In the genomic region with DNA sequence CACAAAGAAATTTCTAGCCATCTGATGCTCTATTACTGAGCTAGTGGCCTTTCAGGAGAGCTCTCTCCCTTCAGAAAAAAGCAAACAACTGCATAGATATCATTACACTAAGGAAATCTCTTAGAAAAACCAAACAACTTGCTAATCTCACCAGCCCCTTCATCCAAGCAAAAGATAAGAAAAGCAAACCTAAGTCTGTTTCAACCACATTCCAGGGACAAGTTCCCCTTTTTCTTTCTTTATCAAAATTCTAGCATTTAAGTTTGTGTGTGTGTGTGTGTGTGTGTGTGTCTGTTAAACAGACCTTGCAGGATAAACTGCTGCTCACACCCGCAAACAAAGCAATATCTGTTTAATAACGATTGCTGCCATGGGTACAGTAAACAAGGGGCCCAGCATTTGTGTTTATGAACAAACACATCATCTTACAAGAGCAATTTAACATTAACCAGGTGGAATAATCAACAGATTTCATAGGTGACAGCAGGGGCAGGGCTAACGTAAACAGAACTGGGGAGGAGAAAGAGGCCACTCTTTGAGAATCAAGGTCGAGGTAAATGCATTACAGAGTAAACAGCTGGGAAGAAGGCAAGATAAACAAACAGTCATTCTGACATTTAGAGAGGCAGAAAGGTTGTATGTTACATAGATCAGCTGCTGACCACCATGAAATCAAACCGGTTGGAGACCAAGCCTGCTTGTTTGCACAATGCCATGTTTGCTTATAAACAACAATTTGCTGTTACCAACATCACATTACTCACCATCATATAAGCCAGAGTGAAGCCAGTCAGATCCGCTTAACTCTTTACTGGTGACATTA, we compare ENCODE assay signal across 1 cellular context.
TF ChIP-seq lines count a peak whose summit lies in the region.

No MANE protein-coding gene starts in this region.

TF ChIP-seq in K562, 482 proteins besides CTCF, POLR2A, EP300 and RAD21 (continued from another document and continues in another):
- TF ChIP-seq ZNF274 (IDR thresholded peaks at IDR 0.05; ENCODE audit: borderline replicate concordance, low read depth, low read length): no peak; the same call in 1 of the 2 replicates
- no peak for TF ChIP-seq ETV1 (tag; conservative IDR thresholded peaks at IDR 0.05; ENCODE audit: low read depth)
- TF ChIP-seq, protein P1, sequence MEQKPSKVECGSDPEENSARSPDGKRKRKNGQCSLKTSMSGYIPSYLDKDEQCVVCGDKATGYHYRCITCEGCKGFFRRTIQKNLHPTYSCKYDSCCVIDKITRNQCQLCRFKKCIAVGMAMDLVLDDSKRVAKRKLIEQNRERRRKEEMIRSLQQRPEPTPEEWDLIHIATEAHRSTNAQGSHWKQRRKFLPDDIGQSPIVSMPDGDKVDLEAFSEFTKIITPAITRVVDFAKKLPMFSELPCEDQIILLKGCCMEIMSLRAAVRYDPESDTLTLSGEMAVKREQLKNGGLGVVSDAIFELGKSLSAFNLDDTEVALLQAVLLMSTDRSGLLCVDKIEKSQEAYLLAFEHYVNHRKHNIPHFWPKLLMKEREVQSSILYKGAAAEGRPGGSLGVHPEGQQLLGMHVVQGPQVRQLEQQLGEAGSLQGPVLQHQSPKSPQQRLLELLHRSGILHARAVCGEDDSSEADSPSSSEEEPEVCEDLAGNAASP (IDR thresholded peaks at IDR 0.05): no peak
- TF ChIP-seq ZNF224 (CRISPR knock-in tag; IDR thresholded peaks at IDR 0.05): no peak
- TF ChIP-seq, protein P2, sequence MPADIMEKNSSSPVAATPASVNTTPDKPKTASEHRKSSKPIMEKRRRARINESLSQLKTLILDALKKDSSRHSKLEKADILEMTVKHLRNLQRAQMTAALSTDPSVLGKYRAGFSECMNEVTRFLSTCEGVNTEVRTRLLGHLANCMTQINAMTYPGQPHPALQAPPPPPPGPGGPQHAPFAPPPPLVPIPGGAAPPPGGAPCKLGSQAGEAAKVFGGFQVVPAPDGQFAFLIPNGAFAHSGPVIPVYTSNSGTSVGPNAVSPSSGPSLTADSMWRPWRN (IDR thresholded peaks at IDR 0.05; ENCODE audit: low read depth): peak; percentile 40; the same call in 1 of the 2 replicates
- TF ChIP-seq, protein P3, sequence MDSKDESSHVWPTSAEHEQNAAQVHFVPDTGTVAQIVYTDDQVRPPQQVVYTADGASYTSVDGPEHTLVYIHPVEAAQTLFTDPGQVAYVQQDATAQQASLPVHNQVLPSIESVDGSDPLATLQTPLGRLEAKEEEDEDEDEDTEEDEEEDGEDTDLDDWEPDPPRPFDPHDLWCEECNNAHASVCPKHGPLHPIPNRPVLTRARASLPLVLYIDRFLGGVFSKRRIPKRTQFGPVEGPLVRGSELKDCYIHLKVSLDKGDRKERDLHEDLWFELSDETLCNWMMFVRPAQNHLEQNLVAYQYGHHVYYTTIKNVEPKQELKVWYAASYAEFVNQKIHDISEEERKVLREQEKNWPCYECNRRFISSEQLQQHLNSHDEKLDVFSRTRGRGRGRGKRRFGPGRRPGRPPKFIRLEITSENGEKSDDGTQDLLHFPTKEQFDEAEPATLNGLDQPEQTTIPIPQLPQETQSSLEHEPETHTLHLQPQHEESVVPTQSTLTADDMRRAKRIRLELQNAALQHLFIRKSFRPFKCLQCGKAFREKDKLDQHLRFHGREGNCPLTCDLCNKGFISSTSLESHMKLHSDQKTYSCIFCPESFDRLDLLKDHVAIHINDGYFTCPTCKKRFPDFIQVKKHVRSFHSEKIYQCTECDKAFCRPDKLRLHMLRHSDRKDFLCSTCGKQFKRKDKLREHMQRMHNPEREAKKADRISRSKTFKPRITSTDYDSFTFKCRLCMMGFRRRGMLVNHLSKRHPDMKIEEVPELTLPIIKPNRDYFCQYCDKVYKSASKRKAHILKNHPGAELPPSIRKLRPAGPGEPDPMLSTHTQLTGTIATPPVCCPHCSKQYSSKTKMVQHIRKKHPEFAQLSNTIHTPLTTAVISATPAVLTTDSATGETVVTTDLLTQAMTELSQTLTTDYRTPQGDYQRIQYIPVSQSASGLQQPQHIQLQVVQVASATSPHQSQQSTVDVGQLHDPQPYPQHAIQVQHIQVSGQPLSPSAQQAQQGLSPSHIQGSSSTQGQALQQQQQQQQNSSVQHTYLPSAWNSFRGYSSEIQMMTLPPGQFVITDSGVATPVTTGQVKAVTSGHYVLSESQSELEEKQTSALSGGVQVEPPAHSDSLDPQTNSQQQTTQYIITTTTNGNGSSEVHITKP (IDR thresholded peaks at IDR 0.05; ENCODE audit: partially characterized antibody): no peak
- TF ChIP-seq KHSRP (IDR thresholded peaks at IDR 0.05): no peak
- no peak for TF ChIP-seq ZFP36 (IDR thresholded peaks at IDR 0.05; ENCODE audit: low read depth, low read length, partially characterized antibody)
- TF ChIP-seq, protein P4, sequence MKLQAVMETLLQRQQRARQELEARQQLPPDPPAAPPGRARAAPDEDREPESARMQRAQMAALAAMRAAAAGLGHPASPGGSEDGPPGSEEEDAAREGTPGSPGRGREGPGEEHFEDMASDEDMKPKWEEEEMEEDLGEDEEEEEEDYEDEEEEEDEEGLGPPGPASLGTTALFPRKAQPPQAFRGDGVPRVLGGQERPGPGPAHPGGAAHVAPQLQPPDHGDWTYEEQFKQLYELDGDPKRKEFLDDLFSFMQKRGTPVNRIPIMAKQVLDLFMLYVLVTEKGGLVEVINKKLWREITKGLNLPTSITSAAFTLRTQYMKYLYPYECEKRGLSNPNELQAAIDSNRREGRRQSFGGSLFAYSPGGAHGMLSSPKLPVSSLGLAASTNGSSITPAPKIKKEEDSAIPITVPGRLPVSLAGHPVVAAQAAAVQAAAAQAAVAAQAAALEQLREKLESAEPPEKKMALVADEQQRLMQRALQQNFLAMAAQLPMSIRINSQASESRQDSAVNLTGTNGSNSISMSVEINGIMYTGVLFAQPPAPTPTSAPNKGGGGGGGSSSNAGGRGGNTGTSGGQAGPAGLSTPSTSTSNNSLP (IDR thresholded peaks at IDR 0.05; ENCODE audit: borderline replicate concordance, low read depth, low read length): peak; percentile 98
- no peak for TF ChIP-seq C11orf30 (IDR thresholded peaks at IDR 0.05; ENCODE audit: low read depth)
- peak; percentile 43 for TF ChIP-seq BRD9 (IDR thresholded peaks at IDR 0.05; ENCODE audit: low read depth, partially characterized antibody)
- TF ChIP-seq RBM17 (IDR thresholded peaks at IDR 0.05; ENCODE audit: borderline replicate concordance, low read depth, low read length): no peak
- TF ChIP-seq NR3C1 (CRISPR knock-in tag; IDR thresholded peaks at IDR 0.05): no peak
- TF ChIP-seq KDM1A (IDR thresholded peaks at IDR 0.05): peak; percentile 99
- TF ChIP-seq NFIC (IDR thresholded peaks at IDR 0.05): peak; percentile 61
- peak; percentile 78 for TF ChIP-seq ZEB2 (IDR thresholded peaks at IDR 0.05)
- TF ChIP-seq, protein P5, sequence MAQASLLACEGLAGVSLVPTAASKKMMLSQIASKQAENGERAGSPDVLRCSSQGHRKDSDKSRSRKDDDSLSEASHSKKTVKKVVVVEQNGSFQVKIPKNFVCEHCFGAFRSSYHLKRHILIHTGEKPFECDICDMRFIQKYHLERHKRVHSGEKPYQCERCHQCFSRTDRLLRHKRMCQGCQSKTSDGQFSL (CRISPR knock-in tag; IDR thresholded peaks at IDR 0.05): no peak
- TF ChIP-seq, protein P5 (tag; IDR thresholded peaks at IDR 0.05): no peak
- peak; percentile 29 for TF ChIP-seq TAF9B (IDR thresholded peaks at IDR 0.05; ENCODE audit: partially characterized antibody)
- TF ChIP-seq ZKSCAN1 (IDR thresholded peaks at IDR 0.05; ENCODE audit: low read depth, low read length): no peak
- TF ChIP-seq, protein P6, sequence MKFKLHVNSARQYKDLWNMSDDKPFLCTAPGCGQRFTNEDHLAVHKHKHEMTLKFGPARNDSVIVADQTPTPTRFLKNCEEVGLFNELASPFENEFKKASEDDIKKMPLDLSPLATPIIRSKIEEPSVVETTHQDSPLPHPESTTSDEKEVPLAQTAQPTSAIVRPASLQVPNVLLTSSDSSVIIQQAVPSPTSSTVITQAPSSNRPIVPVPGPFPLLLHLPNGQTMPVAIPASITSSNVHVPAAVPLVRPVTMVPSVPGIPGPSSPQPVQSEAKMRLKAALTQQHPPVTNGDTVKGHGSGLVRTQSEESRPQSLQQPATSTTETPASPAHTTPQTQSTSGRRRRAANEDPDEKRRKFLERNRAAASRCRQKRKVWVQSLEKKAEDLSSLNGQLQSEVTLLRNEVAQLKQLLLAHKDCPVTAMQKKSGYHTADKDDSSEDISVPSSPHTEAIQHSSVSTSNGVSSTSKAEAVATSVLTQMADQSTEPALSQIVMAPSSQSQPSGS (CRISPR knock-in tag; IDR thresholded peaks at IDR 0.05): no peak
- 0 out of 4 replicates have a peak, but pooled peaks of 1 of the 2 experiments have one; percentile 38 for TF ChIP-seq ARNT (IDR thresholded peaks at IDR 0.05)
- TF ChIP-seq STAT5B (CRISPR knock-in tag; IDR thresholded peaks at IDR 0.05): no peak
- no peak for TF ChIP-seq ILF3 (IDR thresholded peaks at IDR 0.05; ENCODE audit: borderline replicate concordance)
- no peak for TF ChIP-seq TBP (optimal IDR thresholded peaks at IDR 0.05; ENCODE audit: low read depth, low read length)
- TF ChIP-seq ESRRA (IDR thresholded peaks at IDR 0.05; ENCODE audit: borderline replicate concordance, low read depth): peak; percentile 45; the same call in 1 of the 2 replicates
- no peak for TF ChIP-seq DMBX1 (CRISPR knock-in tag; IDR thresholded peaks at IDR 0.05; ENCODE audit: borderline replicate concordance)
- no peak for TF ChIP-seq ZNF146 (CRISPR knock-in tag; IDR thresholded peaks at IDR 0.05; ENCODE audit: unreplicated experiment)
- TF ChIP-seq, protein P7, sequence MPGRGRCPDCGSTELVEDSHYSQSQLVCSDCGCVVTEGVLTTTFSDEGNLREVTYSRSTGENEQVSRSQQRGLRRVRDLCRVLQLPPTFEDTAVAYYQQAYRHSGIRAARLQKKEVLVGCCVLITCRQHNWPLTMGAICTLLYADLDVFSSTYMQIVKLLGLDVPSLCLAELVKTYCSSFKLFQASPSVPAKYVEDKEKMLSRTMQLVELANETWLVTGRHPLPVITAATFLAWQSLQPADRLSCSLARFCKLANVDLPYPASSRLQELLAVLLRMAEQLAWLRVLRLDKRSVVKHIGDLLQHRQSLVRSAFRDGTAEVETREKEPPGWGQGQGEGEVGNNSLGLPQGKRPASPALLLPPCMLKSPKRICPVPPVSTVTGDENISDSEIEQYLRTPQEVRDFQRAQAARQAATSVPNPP (IDR thresholded peaks at IDR 0.05; ENCODE audit: borderline replicate concordance, insufficient read depth, insufficient read length): no peak
- no peak for TF ChIP-seq SLC30A9 (CRISPR knock-in tag; IDR thresholded peaks at IDR 0.05)
- peak; percentile 77 for TF ChIP-seq HDAC3 (IDR thresholded peaks at IDR 0.05; ENCODE audit: borderline replicate concordance, partially characterized antibody)
- no peak for TF ChIP-seq BRD4 (IDR thresholded peaks at IDR 0.05)
- TF ChIP-seq, protein P8, sequence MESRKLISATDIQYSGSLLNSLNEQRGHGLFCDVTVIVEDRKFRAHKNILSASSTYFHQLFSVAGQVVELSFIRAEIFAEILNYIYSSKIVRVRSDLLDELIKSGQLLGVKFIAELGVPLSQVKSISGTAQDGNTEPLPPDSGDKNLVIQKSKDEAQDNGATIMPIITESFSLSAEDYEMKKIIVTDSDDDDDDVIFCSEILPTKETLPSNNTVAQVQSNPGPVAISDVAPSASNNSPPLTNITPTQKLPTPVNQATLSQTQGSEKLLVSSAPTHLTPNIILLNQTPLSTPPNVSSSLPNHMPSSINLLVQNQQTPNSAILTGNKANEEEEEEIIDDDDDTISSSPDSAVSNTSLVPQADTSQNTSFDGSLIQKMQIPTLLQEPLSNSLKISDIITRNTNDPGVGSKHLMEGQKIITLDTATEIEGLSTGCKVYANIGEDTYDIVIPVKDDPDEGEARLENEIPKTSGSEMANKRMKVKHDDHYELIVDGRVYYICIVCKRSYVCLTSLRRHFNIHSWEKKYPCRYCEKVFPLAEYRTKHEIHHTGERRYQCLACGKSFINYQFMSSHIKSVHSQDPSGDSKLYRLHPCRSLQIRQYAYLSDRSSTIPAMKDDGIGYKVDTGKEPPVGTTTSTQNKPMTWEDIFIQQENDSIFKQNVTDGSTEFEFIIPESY (CRISPR knock-in tag; IDR thresholded peaks at IDR 0.05): no peak
- no peak for TF ChIP-seq STAG1 (CRISPR knock-in tag; IDR thresholded peaks at IDR 0.05; ENCODE audit: borderline replicate concordance)
- TF ChIP-seq NEUROD1 (IDR thresholded peaks at IDR 0.05; ENCODE audit: borderline replicate concordance, low read depth, low read length, partially characterized antibody): no peak
- no peak for TF ChIP-seq SIRT6 (IDR thresholded peaks at IDR 0.05; ENCODE audit: low read depth, low read length)
- TF ChIP-seq SNIP1 (IDR thresholded peaks at IDR 0.05; ENCODE audit: low read depth): no peak
- TF ChIP-seq, protein P9, sequence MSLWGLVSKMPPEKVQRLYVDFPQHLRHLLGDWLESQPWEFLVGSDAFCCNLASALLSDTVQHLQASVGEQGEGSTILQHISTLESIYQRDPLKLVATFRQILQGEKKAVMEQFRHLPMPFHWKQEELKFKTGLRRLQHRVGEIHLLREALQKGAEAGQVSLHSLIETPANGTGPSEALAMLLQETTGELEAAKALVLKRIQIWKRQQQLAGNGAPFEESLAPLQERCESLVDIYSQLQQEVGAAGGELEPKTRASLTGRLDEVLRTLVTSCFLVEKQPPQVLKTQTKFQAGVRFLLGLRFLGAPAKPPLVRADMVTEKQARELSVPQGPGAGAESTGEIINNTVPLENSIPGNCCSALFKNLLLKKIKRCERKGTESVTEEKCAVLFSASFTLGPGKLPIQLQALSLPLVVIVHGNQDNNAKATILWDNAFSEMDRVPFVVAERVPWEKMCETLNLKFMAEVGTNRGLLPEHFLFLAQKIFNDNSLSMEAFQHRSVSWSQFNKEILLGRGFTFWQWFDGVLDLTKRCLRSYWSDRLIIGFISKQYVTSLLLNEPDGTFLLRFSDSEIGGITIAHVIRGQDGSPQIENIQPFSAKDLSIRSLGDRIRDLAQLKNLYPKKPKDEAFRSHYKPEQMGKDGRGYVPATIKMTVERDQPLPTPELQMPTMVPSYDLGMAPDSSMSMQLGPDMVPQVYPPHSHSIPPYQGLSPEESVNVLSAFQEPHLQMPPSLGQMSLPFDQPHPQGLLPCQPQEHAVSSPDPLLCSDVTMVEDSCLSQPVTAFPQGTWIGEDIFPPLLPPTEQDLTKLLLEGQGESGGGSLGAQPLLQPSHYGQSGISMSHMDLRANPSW (CRISPR knock-in tag; IDR thresholded peaks at IDR 0.05): no peak
- TF ChIP-seq ZNF232 (CRISPR knock-in tag; IDR thresholded peaks at IDR 0.05): no peak
